ENCODE assay signal across 8 cellular contexts in the genomic region with DNA sequence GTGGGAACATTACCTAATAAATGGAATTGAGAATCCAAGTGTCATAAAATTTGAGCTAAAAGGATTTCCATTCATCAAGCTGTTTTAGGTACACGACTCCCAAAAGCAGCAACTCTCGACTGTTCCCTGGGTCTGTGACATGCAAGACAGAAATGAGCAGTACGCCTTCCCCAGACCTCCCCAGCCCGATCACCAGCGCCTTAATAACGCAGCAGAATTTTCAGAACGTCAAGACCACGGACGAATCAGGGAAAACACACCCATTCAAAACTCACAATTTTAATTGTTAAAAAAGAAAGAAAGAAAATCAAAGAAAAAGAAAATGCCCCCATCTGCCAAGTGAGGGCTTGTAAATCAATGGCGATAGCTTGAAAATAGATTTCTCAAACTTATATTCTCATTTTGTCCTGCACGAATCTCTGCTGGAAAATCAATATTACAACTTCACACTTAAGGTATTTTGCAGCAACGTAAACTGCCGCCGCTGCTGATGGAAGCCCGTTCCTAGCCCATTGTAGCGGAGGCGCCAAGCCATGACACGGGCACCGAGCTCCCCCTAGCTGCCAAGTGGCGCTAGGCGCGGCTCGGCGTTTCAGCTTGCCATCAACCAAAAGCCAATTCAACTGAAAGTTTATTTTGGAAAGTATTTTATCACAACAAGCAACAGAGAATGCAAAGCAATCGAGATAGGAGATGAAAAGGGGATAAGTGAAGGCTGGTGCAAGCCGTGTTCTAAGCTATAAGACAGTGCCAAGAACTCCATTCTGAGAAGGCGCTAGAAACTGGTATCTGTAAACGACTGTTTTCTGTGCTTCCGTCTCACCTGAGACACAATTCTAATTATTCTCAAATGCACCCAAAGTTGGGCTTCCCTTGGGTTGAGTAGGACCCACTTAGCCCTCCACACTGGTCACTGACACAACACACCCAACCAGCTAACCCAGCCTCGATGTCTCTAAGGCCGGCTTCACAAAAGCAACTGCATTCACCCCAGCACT. TPM values are rescaled to one million over a fixed set of nuclear protein-coding genes. Genes with fewer than 3 reads are reported as not detected.
DNase-seq lines count a peak whose midpoint lies in the region; ATAC-seq and TF ChIP-seq lines count a peak whose summit lies in the region.

No MANE protein-coding gene starts in this region.

- no peaks in the 10 kb centered on the region for H3K9me3 ChIP-seq in mammary epithelial cell (replicated peaks; ENCODE audit: insufficient read depth, low read length)

- no peaks in the 10 kb centered on the region for H3K27me3 ChIP-seq in mammary epithelial cell (ENCODE audit: insufficient read depth, low read length)
- H3K27me3 ChIP-seq in kidney epithelial cell (ENCODE audit: control insufficient read depth, insufficient read depth, low read length), result peaks cover 30% of the 10 kb centered on the region

- no peak overlapping the region for H3K27ac Mint-ChIP-seq in activated B cell treated with CpG ODN at 0.5 μM for 24 hours

- H3K36me3 Mint-ChIP-seq in activated B cell treated with CpG ODN at 0.5 μM for 24 hours (ENCODE audit: low read depth), result no peaks in the 10 kb centered on the region

- no peaks in the 10 kb centered on the region for H3K9me3 Mint-ChIP-seq in activated B cell treated with CpG ODN at 0.5 μM for 24 hours

- H3K27me3 Mint-ChIP-seq in activated B cell treated with CpG ODN at 0.5 μM for 24 hours, result peaks cover 75% of the 10 kb centered on the region

- CTCF ChIA-PET in activated B cell treated with CpG ODN at 0.5 μM for 24 hours (lab: Charles Lee) (interaction anchor here (1.2 kb wide), 1 partner anchor 12 kb away, joined by 4 read pairs; no protein-coding TSS in a partner anchor), mammary epithelial cell (lab: Charles Lee; ENCODE audit: low non-redundant PET) (interaction anchor here (0.7 to 0.8 kb wide), 2 partner anchors 47 to 512 kb away, joined by 3 to 8 read pairs; no protein-coding TSS in a partner anchor)

- H3K4me3 ChIP-seq in HFF-Myc (replicated peaks; ENCODE audit: low read depth, low read length), result no peak overlapping the region
- H3K4me3 ChIP-seq in mammary epithelial cell (replicated peaks in 1 of 3; ENCODE audit: insufficient read depth in 1 of 3, low read depth in 2 of 3, low read length in 3 of 3), result peak overlapping the region in 1 of 3 experiments; percentile 12
- no peak overlapping the region for H3K4me3 ChIP-seq in kidney epithelial cell (ENCODE audit: low read depth, low read length)

- in situ Hi-C loops in mammary epithelial cell (cut with MboI; ENCODE audit: low sequenced_read_pairs in 2 of 2), result loop anchor here (25.0 kb wide), 2 partner anchors 1129 to 1279 kb away; no protein-coding TSS in a partner anchor

- peak; percentile 28 for ATAC-seq in activated B cell treated with CpG ODN at 0.5 μM for 24 hours (ENCODE audit: low read depth)
- no peak for ATAC-seq in HG02970 (IDR thresholded peaks at IDR 0.05; ENCODE audit: low FRiP score, unreplicated experiment)

- peaks cover 17% of the 10 kb centered on the region for H3K4me1 Mint-ChIP-seq in activated B cell treated with CpG ODN at 0.5 μM for 24 hours

- peak overlapping the region; percentile 26 for H3K9ac ChIP-seq in mammary epithelial cell (ENCODE audit: insufficient read depth, low read length)

- DNase-seq in GM03348 (ENCODE audit: low spot score) (peak; percentile 90), HFF-Myc (ENCODE audit: extremely low read depth, low read depth) (peak; percentile 17), NCI-H2107 treated with DMSO at 0.1 percent for 48 hours (lab: John Stamatoyannopoulos, UW; ENCODE audit: unreplicated experiment) (peak; percentile 77), activated B cell treated with CpG ODN at 0.5 μM for 24 hours (no peak), mammary epithelial cell (peak; percentile 57), kidney epithelial cell (ENCODE audit: low read depth) (no peak)
- peak; percentile 87 for DNase-seq in stimulated activated CD4-positive, alpha-beta T cell treated with anti-CD3 and anti-CD28 coated beads, Interleukin-1b, Interleukin-23, amount 100 ng/mL, for 48 hours

- POLR2A ChIA-PET in activated B cell treated with CpG ODN at 0.5 μM for 24 hours (lab: Charles Lee), result no interaction called here

- H3K4me2 ChIP-seq in mammary epithelial cell (ENCODE audit: insufficient read depth, low read depth, low read length), result peak overlapping the region; percentile 75

- intact Hi-C loops in activated B cell treated with CpG ODN at 0.5 μM for 24 hours (cut with micrococcal nuclease), result loop anchor here (5.0 kb wide), 1 partner anchor 1129 kb away; no protein-coding TSS in a partner anchor
- intact Hi-C loops in mammary epithelial cell (cut with micrococcal nuclease), result loop anchor here (1.0 kb wide), 2 partner anchors 1128 to 1288 kb away; no protein-coding TSS in a partner anchor

- H3K79me2 ChIP-seq in mammary epithelial cell (ENCODE audit: insufficient read depth, low read length), result peaks cover 91% of the 10 kb centered on the region

- WGBS in mammary epithelial cell (ENCODE audit: low coverage, missing lambda C conversion rate), result 28% methylated on average over 29 of the region's 31 CpGs

- H3K4me3 Mint-ChIP-seq in activated B cell treated with CpG ODN at 0.5 μM for 24 hours, result no peak overlapping the region

- H2AFZ ChIP-seq in mammary epithelial cell (ENCODE audit: low read depth, low read length), result no peak overlapping the region

- BruUV-seq in mammary epithelial cell (replicated peaks; lab: Mats Ljungman, UMichigan), result no TSS peak

- H3K36me3 ChIP-seq in mammary epithelial cell (ENCODE audit: insufficient read depth, low read length), result no peaks in the 10 kb centered on the region
- no peaks in the 10 kb centered on the region for H3K36me3 ChIP-seq in kidney epithelial cell (ENCODE audit: control insufficient read depth, insufficient read depth, low read length)

- no peak overlapping the region for H3K27ac ChIP-seq in mammary epithelial cell (ENCODE audit: insufficient read depth, low read depth, low read length)

- TF ChIP-seq CTCF in HFF-Myc (IDR thresholded peaks at IDR 0.05; ENCODE audit: low read depth, low read length, missing control alignments) (peak; percentile 99), activated B cell treated with CpG ODN at 0.5 μM for 24 hours (IDR thresholded peaks at IDR 0.05) (no peak), mammary epithelial cell (conservative IDR thresholded peaks at IDR 0.05 in 1 of 2, IDR thresholded peaks at IDR 0.05 in 1 of 2; ENCODE audit: extremely low read depth in 1 of 2, insufficient read depth in 1 of 2, low read depth in 1 of 2, low read length in 2 of 2) (peak; percentile 94 to 99), kidney epithelial cell (IDR thresholded peaks at IDR 0.05; ENCODE audit: insufficient read depth, low read length, poor library complexity, severe bottlenecking) (peak; percentile 99)

- H4K20me1 ChIP-seq in mammary epithelial cell (ENCODE audit: insufficient read depth, low read length), result no peaks in the 10 kb centered on the region

- no peaks in the 10 kb centered on the region for H3K4me1 ChIP-seq in mammary epithelial cell (ENCODE audit: insufficient read depth, low read length)

- dilution Hi-C loops in mammary epithelial cell (cut with HindIII; ENCODE audit: low sequenced_read_pairs), result no loop called here

RNA-seq across cellular contexts. Expression of gene BCL11B, which starts 5.5 kb away (rescaled TPM):
- 0.10 and 0.13 TPM in 2 replicates for total RNA-seq in activated B cell treated with CpG ODN at 0.5 μM for 24 hours
- 1 to 10 TPM; 7.1 to 8.3 TPM for total RNA-seq in mammary epithelial cell
- 2.0 TPM for polyA plus RNA-seq in mammary epithelial cell
- 6.7 TPM for polyA minus RNA-seq in mammary epithelial cell
- total RNA-seq in kidney epithelial cell, result 2.1 and 2.3 TPM in 2 replicates

Comparison
In these comparisons a context has a peak if more than half of its experiments do, and no peak if none do; other contexts are left out.
1. DNase-seq: peak in GM03348 (single experiment), HFF-Myc (single experiment), NCI-H2107 treated with DMSO at 0.1 percent for 48 hours (single experiment), mammary epithelial cell (single experiment) and stimulated activated CD4-positive, alpha-beta T cell treated with anti-CD3 and anti-CD28 coated beads, Interleukin-1b, Interleukin-23, amount 100 ng/mL, for 48 hours (single experiment); none in activated B cell treated with CpG ODN at 0.5 μM for 24 hours (single experiment) and kidney epithelial cell (single experiment).